8 cellular contexts compared by ENCODE assay signal in genomic region chr3:184811999-184812844, GRCh38. TPM values are rescaled to one million over a fixed set of nuclear protein-coding genes. Genes with fewer than 3 reads are reported as not detected.
DNase-seq lines count a peak whose midpoint lies in the region; ATAC-seq and TF ChIP-seq lines count a peak whose summit lies in the region.

TSS of gene VPS8 (plus strand) at chr3:184812166. CDS start at chr3:184824633, 12,467 bp downstream.

- 0 out of 2 replicates have a peak, but pooled peaks have one; percentile 13 for TF ChIP-seq CTCF in LNCAP (IDR thresholded peaks at IDR 0.05)

- H3K27me3 Mint-ChIP-seq in activated T-helper 17 cell treated with anti-CD3 and anti-CD28 coated beads, Interleukin-2, amount 50 U/mL, for 72 hours: no peaks in the 10 kb centered on the region
- H3K27me3 Mint-ChIP-seq in natural killer cell treated with Interleukin-12 subunit alpha and Interleukin-12 subunit beta and Interleukin-15 and Interleukin-18, amount 100 ng/mL, for 72 hours: no peaks in the 10 kb centered on the region

- peak; percentile 83 for ATAC-seq in activated T-helper 17 cell treated with anti-CD3 and anti-CD28 coated beads, Interleukin-2, amount 50 U/mL, for 72 hours (replicated peaks)
- peak; percentile 94 to 97 for ATAC-seq in natural killer cell treated with Interleukin-12 subunit alpha and Interleukin-12 subunit beta and Interleukin-15 and Interleukin-18, amount 100 ng/mL, for 72 hours
- ATAC-seq in stimulated activated naive CD8-positive, alpha-beta T cell treated with anti-CD3 and anti-CD28 coated beads, Interleukin-15, Interleukin-2, amounts not matched to agents 100 U/mL and 50 U/mL, for 24 hours: peak; percentile 85

- H3K4me1 Mint-ChIP-seq in activated T-helper 17 cell treated with anti-CD3 and anti-CD28 coated beads, Interleukin-2, amount 50 U/mL, for 72 hours: peaks cover 31% of the 10 kb centered on the region
- peaks cover 28 to 41% of the 10 kb centered on the region in 2 donors for H3K4me1 Mint-ChIP-seq in natural killer cell treated with Interleukin-12 subunit alpha and Interleukin-12 subunit beta and Interleukin-15 and Interleukin-18, amount 100 ng/mL, for 72 hours (ENCODE audit: low read depth in 2 of 2)

- peaks cover 23% of the 10 kb centered on the region for H3K36me3 Mint-ChIP-seq in activated T-helper 17 cell treated with anti-CD3 and anti-CD28 coated beads, Interleukin-2, amount 50 U/mL, for 72 hours (ENCODE audit: low read depth)
- H3K36me3 Mint-ChIP-seq in natural killer cell treated with Interleukin-12 subunit alpha and Interleukin-12 subunit beta and Interleukin-15 and Interleukin-18, amount 100 ng/mL, for 72 hours: no peaks in the 10 kb centered on the region

- H3K9me3 Mint-ChIP-seq in activated T-helper 17 cell treated with anti-CD3 and anti-CD28 coated beads, Interleukin-2, amount 50 U/mL, for 72 hours: no peaks in the 10 kb centered on the region
- H3K9me3 Mint-ChIP-seq in natural killer cell treated with Interleukin-12 subunit alpha and Interleukin-12 subunit beta and Interleukin-15 and Interleukin-18, amount 100 ng/mL, for 72 hours: no peaks in the 10 kb centered on the region

- peak within 1 kb of the TSS; percentile 97 for H3K27ac Mint-ChIP-seq in activated T-helper 17 cell treated with anti-CD3 and anti-CD28 coated beads, Interleukin-2, amount 50 U/mL, for 72 hours
- peak within 1 kb of the TSS; percentile 71 to 74 for H3K27ac Mint-ChIP-seq in natural killer cell treated with Interleukin-12 subunit alpha and Interleukin-12 subunit beta and Interleukin-15 and Interleukin-18, amount 100 ng/mL, for 72 hours

- DNase-seq in ELF-1 (ENCODE audit: low read depth, low spot score): peak; percentile 96
- DNase-seq in GOT3 (lab: John Stamatoyannopoulos, UW): peak; percentile 88
- DNase-seq in RPMI8226: peak; percentile 98
- DNase-seq in fibroblast of peridontal ligament (ENCODE audit: extremely low read depth): peak; percentile 93
- DNase-seq in natural killer cell treated with Interleukin-12 subunit alpha and Interleukin-12 subunit beta and Interleukin-15 and Interleukin-18, amount 100 ng/mL, for 72 hours (ENCODE audit: low spot score): peak; percentile 98
- DNase-seq in stimulated activated naive CD8-positive, alpha-beta T cell treated with anti-CD3 and anti-CD28 coated beads, Interleukin-15, Interleukin-2, amounts not matched to agents 100 U/mL and 50 U/mL, for 24 hours: peak; percentile 97

- peak within 1 kb of the TSS; percentile 88 for H3K4me3 Mint-ChIP-seq in activated T-helper 17 cell treated with anti-CD3 and anti-CD28 coated beads, Interleukin-2, amount 50 U/mL, for 72 hours
- H3K4me3 Mint-ChIP-seq in natural killer cell treated with Interleukin-12 subunit alpha and Interleukin-12 subunit beta and Interleukin-15 and Interleukin-18, amount 100 ng/mL, for 72 hours: peak within 1 kb of the TSS; percentile 88

RNA-seq across cellular contexts. Expression of gene VPS8, which starts in this region (rescaled TPM):
- total RNA-seq in activated T-helper 17 cell treated with anti-CD3 and anti-CD28 coated beads, Interleukin-2, amount 50 U/mL, for 72 hours: 10 to 100 TPM; 43.7 to 73.6 TPM
- 10 to 100 TPM; 52.8 to 74.2 TPM for total RNA-seq in natural killer cell treated with Interleukin-12 subunit alpha and Interleukin-12 subunit beta and Interleukin-15 and Interleukin-18, amount 100 ng/mL, for 72 hours

Comparison
In these comparisons a context has a peak if more than half of its experiments do, and no peak if none do; other contexts are left out.
1. Peak in every context shown above with its lines: DNase-seq and ATAC-seq.